8 cellular contexts compared by ENCODE assay signal in the genomic region with DNA sequence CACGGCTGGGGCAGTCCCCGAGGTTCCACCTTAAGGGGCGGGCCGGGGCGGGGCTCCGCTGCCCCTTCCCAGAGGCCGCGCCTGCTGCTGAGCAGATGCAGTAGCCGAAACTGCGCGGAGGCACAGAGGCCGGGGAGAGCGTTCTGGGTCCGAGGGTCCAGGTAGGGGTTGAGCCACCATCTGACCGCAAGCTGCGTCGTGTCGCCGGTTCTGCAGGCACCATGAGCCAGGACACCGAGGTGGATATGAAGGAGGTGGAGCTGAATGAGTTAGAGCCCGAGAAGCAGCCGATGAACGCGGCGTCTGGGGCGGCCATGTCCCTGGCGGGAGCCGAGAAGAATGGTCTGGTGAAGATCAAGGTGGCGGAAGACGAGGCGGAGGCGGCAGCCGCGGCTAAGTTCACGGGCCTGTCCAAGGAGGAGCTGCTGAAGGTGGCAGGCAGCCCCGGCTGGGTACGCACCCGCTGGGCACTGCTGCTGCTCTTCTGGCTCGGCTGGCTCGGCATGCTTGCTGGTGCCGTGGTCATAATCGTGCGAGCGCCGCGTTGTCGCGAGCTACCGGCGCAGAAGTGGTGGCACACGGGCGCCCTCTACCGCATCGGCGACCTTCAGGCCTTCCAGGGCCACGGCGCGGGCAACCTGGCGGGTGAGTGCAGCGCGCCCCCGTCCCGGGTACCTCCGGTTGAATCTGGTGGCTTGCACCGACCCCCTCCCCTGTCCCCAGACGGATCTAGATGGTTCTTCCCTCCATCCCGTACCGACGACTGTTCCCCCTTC. TPM values are rescaled to one million over a fixed set of nuclear protein-coding genes. Genes with fewer than 3 reads are reported as not detected.
DNase-seq lines count a peak whose midpoint lies in the region; ATAC-seq, FAIRE-seq and TF ChIP-seq lines count a peak whose summit lies in the region.

A gene (plus strand): TSS at position 94 of the 776 bp plus-strand sequence. CDS start 128 bp downstream, at position 222.

- H3K4me1 ChIP-seq in right atrium auricular region = peaks cover 2 to 46% of the 10 kb centered on the region in 2 donors
- H3K4me1 ChIP-seq in rectal smooth muscle tissue (ENCODE audit: control insufficient read depth, insufficient read depth, low read length) = peaks cover 31% of the 10 kb centered on the region
- peaks cover 0 to 9% of the 10 kb centered on the region in 2 donors for H3K4me1 ChIP-seq in aorta (ENCODE audit: control insufficient read depth in 1 of 2, insufficient read depth in 2 of 2, low read length in 2 of 2)

- H3K4me3 ChIP-seq in right atrium auricular region (peak within 1 kb of the TSS; percentile 73 to 97), rectal smooth muscle tissue (ENCODE audit: low read length) (peak within 1 kb of the TSS; percentile 100), aorta (ENCODE audit: low read length in 2 of 2) (peak within 1 kb of the TSS; percentile 53 to 90)

- TF ChIP-seq CTCF in right atrium auricular region (IDR thresholded peaks at IDR 0.05) = peak; percentile 72 to 93

- H3K4me1 Mint-ChIP-seq in T-helper 17 cell = peaks cover 46% of the 10 kb centered on the region

- FAIRE-seq in GM12892 (lab: Jason Lieb, UNC) = peak; percentile 87

- no peaks in the 10 kb centered on the region for H3K27me3 Mint-ChIP-seq in T-helper 17 cell

- H3K9ac ChIP-seq in rectal smooth muscle tissue (ENCODE audit: low read length) = peak within 1 kb of the TSS; percentile 99

- peak within 1 kb of the TSS; percentile 98 for H3K27ac Mint-ChIP-seq in T-helper 17 cell

- ATAC-seq in HG02642 (IDR thresholded peaks at IDR 0.05; ENCODE audit: poor library complexity, unreplicated experiment) = peak; percentile 74
- ATAC-seq in T-helper 17 cell = peak; percentile 84
- ATAC-seq in aorta (ENCODE audit: low FRiP score) = peak; percentile 94

- peak; percentile 97 for TF ChIP-seq POLR2A in GM12892 (IDR thresholded peaks at IDR 0.05; ENCODE audit: low read depth, low read length)

- H3K27ac ChIP-seq in right atrium auricular region (peak within 1 kb of the TSS; percentile 98 to 100), rectal smooth muscle tissue (ENCODE audit: low read depth, low read length) (peak within 1 kb of the TSS; percentile 99), aorta (ENCODE audit: low read depth in 1 of 2, low read length in 2 of 2) (peak within 1 kb of the TSS; percentile 68 to 98)

- H3K27me3 ChIP-seq in right atrium auricular region (no peaks in the 10 kb centered on the region), rectal smooth muscle tissue (ENCODE audit: control insufficient read depth, insufficient read depth, low read length) (peaks cover 3% of the 10 kb centered on the region), aorta (ENCODE audit: control insufficient read depth in 1 of 2, insufficient read depth in 2 of 2, low read length in 1 of 2) (no peaks in the 10 kb centered on the region)

- no peaks in the 10 kb centered on the region for H3K9me3 ChIP-seq in T-helper 17 cell (ENCODE audit: control insufficient read depth, low read length, poor library complexity, severe bottlenecking)
- no peaks in the 10 kb centered on the region for H3K9me3 ChIP-seq in right atrium auricular region
- H3K9me3 ChIP-seq in aorta (ENCODE audit: control insufficient read depth, low read length) = no peaks in the 10 kb centered on the region

- WGBS in aorta, 2 donors = 0% methylated on average over 52 to 69 of the region's 69 CpGs

- intact Hi-C loops in aorta (cut with DNase I) = loop anchor here in 1 of 2 donors (1.0 to 10.0 kb wide), 3 partner anchors 40 to 754 kb away; a partner anchor contains a TSS

- peak within 1 kb of the TSS; percentile 99 for H3K4me3 Mint-ChIP-seq in T-helper 17 cell

- DNase-seq in GM12892 (ENCODE audit: insufficient read length) = peak; percentile 81
- DNase-seq in NCI-H1105 treated with DMSO at 0.1 percent for 48 hours (lab: John Stamatoyannopoulos, UW) = peak; percentile 90
- peak; percentile 80 to 83 (median 82) for DNase-seq in T-helper 17 cell
- DNase-seq in amygdala (lab: John Stamatoyannopoulos, UW) = peak in 55 of 56 donors; percentile 48 to 94 (median 83)
- DNase-seq in right atrium auricular region (ENCODE audit: low spot score) = peak; percentile 89
- peak; percentile 93 to 96 for DNase-seq in aorta

- H3K36me3 Mint-ChIP-seq in T-helper 17 cell (ENCODE audit: low read depth) = peaks cover 11% of the 10 kb centered on the region

- H3K36me3 ChIP-seq in right atrium auricular region (peaks cover 37% of the 10 kb centered on the region), rectal smooth muscle tissue (ENCODE audit: control insufficient read depth, insufficient read depth, low read length) (peaks cover 25% of the 10 kb centered on the region), aorta (ENCODE audit: control insufficient read depth in 1 of 2, insufficient read depth in 2 of 2, low read length in 1 of 2) (peaks cover 0 to 6% of the 10 kb centered on the region in 2 donors)

RNA-seq across cellular contexts. Expression of the gene that starts here (rescaled TPM):
- polyA plus RNA-seq in GM12892 (2012; ENCODE audit: missing spikeins) = 90.4 TPM
- total RNA-seq in T-helper 17 cell (100 to 1,000 TPM; 233 to 240 TPM), right atrium auricular region (10 to 100 TPM; 27.7 to 64.9 TPM), aorta (100 to 1,000 TPM in 1 of 2 donors, 10 to 100 TPM in 1; 98.6 to 107 TPM)
- 10 to 100 TPM; 31.8 to 74.8 TPM for polyA plus RNA-seq in aorta

Comparison
In these comparisons a context has a peak if more than half of its experiments do, and no peak if none do; other contexts are left out.
1. Peak in every context shown above with its lines: DNase-seq, ATAC-seq, H3K4me3 ChIP-seq and H3K27ac ChIP-seq.